In genomic region chr2:74472945-74473258, GRCh38 we compare ENCODE assay signal across 2 cellular contexts.
A peak's percentile ranks its signal among the peaks of the same experiment; 100 is the strongest.
TF ChIP-seq lines count a peak whose summit lies in the region.

No MANE protein-coding gene starts in this region.

TF ChIP-seq in GM12878, 131 proteins besides CTCF, POLR2A, EP300 and RAD21:
- TF ChIP-seq MTA3 (IDR thresholded peaks at IDR 0.05; ENCODE audit: borderline replicate concordance, low read length) (0 out of 2 replicates have a peak, but pooled peaks have one; percentile 24), ZBTB11 (CRISPR knock-in tag; IDR thresholded peaks at IDR 0.05) (no peak)

TF ChIP-seq in liver, 16 proteins besides CTCF, POLR2A, EP300 and RAD21:
- TF ChIP-seq HNF4A (conservative IDR thresholded peaks at IDR 0.05) (no peak), RXRA (IDR thresholded peaks at IDR 0.05) (no peak), MAX (IDR thresholded peaks at IDR 0.05) (no peak), NR2F2 (IDR thresholded peaks at IDR 0.05) (no peak), FOXA2 (IDR thresholded peaks at IDR 0.05) (no peak), JUND (IDR thresholded peaks at IDR 0.05) (no peak), ATF3 (IDR thresholded peaks at IDR 0.05) (no peak), ZBTB33 (IDR thresholded peaks at IDR 0.05) (no peak), FOXA1 (IDR thresholded peaks at IDR 0.05) (no peak)
